Comparison of ENCODE assay signal across 22 cellular contexts in the genomic region with DNA sequence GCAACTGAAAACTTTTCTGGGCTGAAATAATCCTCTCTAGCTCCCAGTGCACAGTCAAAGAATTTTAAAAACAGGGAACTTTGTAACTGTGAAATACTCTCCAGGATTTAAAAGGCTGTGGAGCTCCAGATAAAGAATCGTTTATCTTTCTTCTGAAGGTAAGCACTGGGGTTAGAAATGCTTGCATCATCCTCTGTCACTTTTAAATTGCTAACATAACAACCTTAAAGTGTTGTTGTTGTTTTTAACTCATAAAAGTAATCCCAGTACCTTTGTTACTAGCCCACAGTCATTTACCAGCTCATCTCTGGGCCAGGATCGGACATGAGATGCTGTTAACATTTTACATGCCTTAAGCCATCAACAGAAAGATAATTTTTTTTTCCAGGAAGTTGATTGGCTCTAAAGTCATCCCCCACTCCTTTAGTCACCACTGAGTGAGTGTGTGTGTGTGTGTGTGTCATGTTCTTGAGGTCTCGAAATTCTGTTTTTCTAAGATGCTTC. TPM values are rescaled to one million over a fixed set of nuclear protein-coding genes. Genes with fewer than 3 reads are reported as not detected.
DNase-seq lines count a peak whose midpoint lies in the region; ATAC-seq and TF ChIP-seq lines count a peak whose summit lies in the region.
"Had no signal": no experiment of that assay in that cellular context is flagged by ENCODE, and none has a peak within 500 bp of the region (broad histone marks: within the 10 kb centered on the region; RNA-seq: fewer than 3 reads in every experiment).

TSS of gene SLC39A12 (plus strand) at position 51 of the 504 bp plus-strand sequence. CDS start 1,359 bp downstream, outside the sequence.

- no peak for TF ChIP-seq CTCF in AG04450 (IDR thresholded peaks at IDR 0.05; ENCODE audit: low read depth, low read length)
- TF ChIP-seq CTCF in cardiac fibroblast (IDR thresholded peaks at IDR 0.05; ENCODE audit: low read depth, low read length), result no peak

- peak; percentile 37 for DNase-seq in AG04450 (ENCODE audit: low read depth, low spot score)
- peak; percentile 77 for DNase-seq in HT1080 (ENCODE audit: low read depth)
- DNase-seq in cardiac fibroblast (ENCODE audit: low read depth in 2 of 2), result peak; percentile 52 to 74
- DNase-seq in iris pigment epithelial cell (ENCODE audit: low read depth), result peak; percentile 52
- DNase-seq in T-helper 17 cell, result no peak
- DNase-seq in mesenteric fat pad (ENCODE audit: low spot score), result no peak
- DNase-seq in COLO668 (lab: John Stamatoyannopoulos, UW; ENCODE audit: unreplicated experiment), result no peak
- DNase-seq: activated CD4-positive, alpha-beta T cell treated with anti-CD3 and anti-CD28 coated beads for 4 hours; activated T-cell treated with anti-CD3 and anti-CD28 coated beads, Interleukin-2, amount 50 U/mL, for 4 hours; adrenal gland; DMS 273 treated with DMSO at 0.1 percent for 48 hours; effector memory CD8-positive, alpha-beta T cell; hippocampal formation; lower lobe of right lung; NCI-H187; NCI-H69; ovary; RPMI8226; thyroid gland had no signal

- no peaks in the 10 kb centered on the region for H3K27me3 ChIP-seq in AG04450 (ENCODE audit: control insufficient read depth, insufficient read depth, low read length)
- H3K27me3 ChIP-seq: adrenal gland, ovary, thyroid gland had no signal

- no peaks in the 10 kb centered on the region for H3K36me3 Mint-ChIP-seq in T-helper 17 cell (ENCODE audit: low read depth)

- ATAC-seq in T-helper 17 cell (no peak), GM21528 (IDR thresholded peaks at IDR 0.05; ENCODE audit: low FRiP score, unreplicated experiment) (no peak)
- ATAC-seq: activated T-cell treated with anti-CD3 and anti-CD28 coated beads, Interleukin-2, amount 50 U/mL, for 4 hours; effector memory CD8-positive, alpha-beta T cell; lower lobe of right lung had no signal

- peaks cover 6% of the 10 kb centered on the region for H3K27me3 Mint-ChIP-seq in T-helper 17 cell

- CTCF ChIA-PET in AG04450 (lab: Charles Lee), result no interaction called here

- H3K4me1 Mint-ChIP-seq in T-helper 17 cell, result no peaks in the 10 kb centered on the region

- H3K4me3 Mint-ChIP-seq in T-helper 17 cell, result no peak within 1 kb of the TSS
- H3K4me3 Mint-ChIP-seq: activated T-cell treated with anti-CD3 and anti-CD28 coated beads, Interleukin-2, amount 50 U/mL, for 4 hours; effector memory CD8-positive, alpha-beta T cell; T-helper 1 cell treated with Interleukin-12 subunit alpha and Interleukin-12 subunit beta and Interleukin-4 antibody, amounts not matched to agents 30 μg/mL and 1 μg/mL, for 36 hours had no signal

- peak within 1 kb of the TSS; percentile 21 for H3K27ac ChIP-seq in AG04450 (ENCODE audit: low read depth, low read length)
- H3K27ac ChIP-seq: adrenal gland, KMS-11, lower lobe of right lung, ovary, thyroid gland had no signal

- H3K27ac Mint-ChIP-seq in T-helper 17 cell, result no peak within 1 kb of the TSS
- H3K27ac Mint-ChIP-seq: effector memory CD8-positive, alpha-beta T cell; T-helper 1 cell treated with Interleukin-12 subunit alpha and Interleukin-12 subunit beta and Interleukin-4 antibody, amounts not matched to agents 30 μg/mL and 1 μg/mL, for 36 hours had no signal

- H3K4me3 ChIP-seq in AG04450 (ENCODE audit: low read depth, low read length) (no peak within 1 kb of the TSS), cardiac fibroblast (replicated peaks in 1 of 2; ENCODE audit: low read depth in 2 of 2, low read length in 2 of 2) (no peak within 1 kb of the TSS)
- H3K4me3 ChIP-seq: adrenal gland, lower lobe of right lung, ovary, thyroid gland had no signal

- H3K9me3 ChIP-seq in AG04450 (ENCODE audit: control insufficient read depth, insufficient read depth, low read length) (peaks cover 4% of the 10 kb centered on the region; the same call in 1 of the 2 replicates), T-helper 17 cell (ENCODE audit: control insufficient read depth, low read length, poor library complexity, severe bottlenecking) (no peaks in the 10 kb centered on the region)
- H3K9me3 ChIP-seq: adrenal gland, lower lobe of right lung, ovary, thyroid gland had no signal

- POLR2A ChIA-PET in AG04450 (lab: Yijun Ruan, JAX), result no interaction called here

RNA-seq across cellular contexts. Expression of gene SLC39A12, which starts in this region (rescaled TPM):
- polyA plus RNA-seq in AG04450 (2011; rRNA removed), result not detected in 2 replicates
- not detected in 2 replicates for polyA minus RNA-seq in AG04450 (2011; rRNA and poly(A)+ RNA removed)
- not detected in 2 replicates for total RNA-seq in HT1080 (2014; rRNA removed; shearing (Covaris generic))
- polyA plus RNA-seq in HT1080 (2015; cell fraction: cytosol; rRNA removed), result not detected in 2 replicates
- polyA plus RNA-seq in HT1080 (2015; cell fraction: nucleus; rRNA removed), result not detected in 2 replicates
- total RNA-seq in T-helper 17 cell (not detected), mesenteric fat pad (0.35 TPM)
- total RNA-seq: activated T-cell treated with anti-CD3 and anti-CD28 coated beads, Interleukin-2, amount 50 U/mL, for 4 hours; ovary had no signal

Comparison
In these comparisons a context has a peak if more than half of its experiments do, and no peak if none do; other contexts are left out.
1. Peak in DNase-seq and H3K27ac ChIP-seq in AG04450; RNA of the gene not detected or under 1 TPM.
2. Peak in DNase-seq in HT1080; RNA of the gene not detected or under 1 TPM.
3. DNase-seq: peak in cardiac fibroblast (2 of 2) and iris pigment epithelial cell (single experiment); none in T-helper 17 cell (0 of 3), mesenteric fat pad (single experiment) and COLO668 (single experiment).